ENCODE assay signal across 8 cellular contexts in the genomic region with DNA sequence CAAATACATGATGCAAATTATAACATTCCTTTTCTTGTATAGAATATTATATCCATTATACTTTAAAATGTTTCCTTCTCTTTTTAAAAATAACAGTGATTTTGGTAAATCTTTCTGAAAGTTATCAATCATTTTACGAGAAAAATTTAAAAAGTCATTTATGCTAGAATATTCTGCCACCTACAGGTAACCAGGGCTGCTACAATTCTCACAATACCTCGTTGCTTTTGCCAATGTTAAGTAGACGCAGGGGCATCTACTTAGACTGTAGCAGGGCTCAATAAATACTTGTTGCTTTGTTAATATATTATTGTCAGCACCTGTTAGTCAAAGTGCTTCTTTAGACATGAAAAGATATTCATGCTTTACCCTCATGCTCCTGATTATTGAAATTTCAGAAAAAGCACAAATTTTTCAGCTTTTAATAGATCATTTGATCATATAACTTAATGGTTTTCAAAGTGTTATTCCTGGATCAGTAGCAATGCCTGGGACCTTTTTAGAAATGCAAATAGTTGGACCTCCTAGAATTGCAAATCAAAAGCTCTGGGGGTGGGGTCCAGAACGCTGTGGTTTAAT.
A peak's percentile ranks its signal among the peaks of the same experiment; 100 is the strongest.
DNase-seq lines count a peak whose midpoint lies in the region; ATAC-seq and TF ChIP-seq lines count a peak whose summit lies in the region.

No MANE protein-coding gene starts in this region.

- intact Hi-C loops in right lobe of liver (cut with DNase I): loop anchor here in 1 of 2 donors (10.0 kb wide), 1 partner anchor 333 kb away; no protein-coding TSS in a partner anchor

- ATAC-seq in DND-41 (ENCODE audit: insufficient read depth, low read depth) (no peak), right lobe of liver (peak; percentile 49 to 60 (median 54)), GM21737 (IDR thresholded peaks at IDR 0.05; ENCODE audit: unreplicated experiment) (no peak), GM19397 (IDR thresholded peaks at IDR 0.05; ENCODE audit: unreplicated experiment) (no peak)

- H4K20me1 ChIP-seq in DND-41 (ENCODE audit: insufficient read depth, low read length): no peaks in the 10 kb centered on the region

- in situ Hi-C loops in brain microvascular endothelial cell (cut with HindIII; ENCODE audit: low pct_ligation_motif_present, low sequenced_read_pairs): no loop called here

- TF ChIP-seq CTCF in DND-41 (IDR thresholded peaks at IDR 0.05; ENCODE audit: borderline replicate concordance, extremely low read depth, low read length, poor library complexity, severe bottlenecking) (peak; percentile 65), brain microvascular endothelial cell (IDR thresholded peaks at IDR 0.05; ENCODE audit: low read depth, low read length, missing control alignments) (peak; percentile 73), right lobe of liver (IDR thresholded peaks at IDR 0.05) (peak; percentile 44 to 71 (median 68))

- no peak overlapping the region for H3K4me3 ChIP-seq in DND-41 (ENCODE audit: low read depth in 1 of 2, low read length in 2 of 2)
- no peak overlapping the region for H3K4me3 ChIP-seq in brain microvascular endothelial cell (ENCODE audit: low read depth, low read length)
- H3K4me3 ChIP-seq in right lobe of liver: no peak overlapping the region

- no peak for TF ChIP-seq POLR2A in right lobe of liver (IDR thresholded peaks at IDR 0.05)

- H3K79me2 ChIP-seq in DND-41 (ENCODE audit: insufficient read depth, low read length): no peaks in the 10 kb centered on the region

- no peak for DNase-seq in DND-41
- DNase-seq in NCI-H1092 treated with DMSO at 0.1 percent for 48 hours (lab: John Stamatoyannopoulos, UW): peak; percentile 51
- DNase-seq in brain microvascular endothelial cell: peak; percentile 16
- no peak for DNase-seq in right lobe of liver
- DNase-seq in COR-L47 (lab: John Stamatoyannopoulos, UW): no peak
- no peak for DNase-seq in DMS114 treated with DMSO at 0.1 percent for 48 hours (lab: John Stamatoyannopoulos, UW; ENCODE audit: unreplicated experiment)

- no peak overlapping the region for H3K4me2 ChIP-seq in DND-41 (ENCODE audit: insufficient read depth, low read length)

- WGBS in right lobe of liver (ENCODE audit: insufficient coverage, low coverage, low lambda C conversion rate, missing lambda C conversion rate): 10% methylated on average over 4 of the region's 4 CpGs

- H3K36me3 ChIP-seq in DND-41 (ENCODE audit: insufficient read depth, low read length) (no peaks in the 10 kb centered on the region), brain microvascular endothelial cell (replicated peaks) (no peaks in the 10 kb centered on the region), right lobe of liver (no peaks in the 10 kb centered on the region)

- H3K27me3 ChIP-seq in DND-41 (ENCODE audit: insufficient read depth, low read length, poor library complexity) (no peaks in the 10 kb centered on the region), brain microvascular endothelial cell (replicated peaks) (no peaks in the 10 kb centered on the region), right lobe of liver (no peaks in the 10 kb centered on the region)

- H2AFZ ChIP-seq in DND-41 (ENCODE audit: low read depth, low read length): no peak overlapping the region

- no peak overlapping the region for H3K27ac ChIP-seq in DND-41 (ENCODE audit: low read length)
- no peak overlapping the region for H3K27ac ChIP-seq in brain microvascular endothelial cell
- H3K27ac ChIP-seq in right lobe of liver: no peak overlapping the region

- H3K4me1 ChIP-seq in DND-41 (ENCODE audit: insufficient read depth, low read length) (no peaks in the 10 kb centered on the region), right lobe of liver (no peaks in the 10 kb centered on the region)

- H3K9me3 ChIP-seq in DND-41 (ENCODE audit: insufficient read depth, low read length, severe bottlenecking) (no peaks in the 10 kb centered on the region), right lobe of liver (no peaks in the 10 kb centered on the region)

- no peak overlapping the region for H3K9ac ChIP-seq in DND-41 (ENCODE audit: low read depth, low read length)

Comparison
In these comparisons a context has a peak if more than half of its experiments do, and no peak if none do; other contexts are left out.
1. ATAC-seq: peak in right lobe of liver (4 of 4); none in DND-41 (single experiment), GM21737 (single experiment) and GM19397 (single experiment).
2. DNase-seq: peak in NCI-H1092 treated with DMSO at 0.1 percent for 48 hours (single experiment) and brain microvascular endothelial cell (single experiment); none in DND-41 (single experiment), right lobe of liver (0 of 3), COR-L47 (single experiment) and DMS114 treated with DMSO at 0.1 percent for 48 hours (single experiment).
3. Peak in every context shown above with its lines, with median percentiles within 50 percentile points of each other: CTCF ChIP-seq.